8 cellular contexts compared by ENCODE assay signal in genomic region chr15:55846108-55846707, GRCh38.
DNase-seq lines count a peak whose midpoint lies in the region; ATAC-seq lines count a peak whose summit lies in the region.

No MANE protein-coding gene starts in this region.

- no peak overlapping the region for H3K4me3 ChIP-seq in CD4-positive, CD25-positive, alpha-beta regulatory T cell (ENCODE audit: low read depth, low read length)

- no peaks in the 10 kb centered on the region for H3K36me3 ChIP-seq in CD4-positive, CD25-positive, alpha-beta regulatory T cell (ENCODE audit: control insufficient read depth, insufficient read depth, low read length)

- no peaks in the 10 kb centered on the region for H3K27me3 Mint-ChIP-seq in CD4-positive, CD25-positive, alpha-beta regulatory T cell
- H3K27me3 Mint-ChIP-seq in activated T-cell treated with anti-CD3 and anti-CD28 coated beads, Interleukin-2, amount 50 U/mL, for 4 hours (ENCODE audit: low read depth): no peaks in the 10 kb centered on the region

- no peaks in the 10 kb centered on the region for H3K27me3 ChIP-seq in CD4-positive, CD25-positive, alpha-beta regulatory T cell (ENCODE audit: control insufficient read depth, insufficient read depth, low read length)

- H3K27ac ChIP-seq in CD4-positive, CD25-positive, alpha-beta regulatory T cell (ENCODE audit: insufficient read depth, low read length, poor library complexity, severe bottlenecking): no peak overlapping the region

- H3K9me3 Mint-ChIP-seq in CD4-positive, CD25-positive, alpha-beta regulatory T cell: peaks cover 0 to 5% (median 0%) of the 10 kb centered on the region in 7 donors
- H3K9me3 Mint-ChIP-seq in activated T-cell treated with anti-CD3 and anti-CD28 coated beads, Interleukin-2, amount 50 U/mL, for 4 hours: peaks cover 5% of the 10 kb centered on the region

- peaks cover 16% of the 10 kb centered on the region for H3K36me3 Mint-ChIP-seq in CD4-positive, CD25-positive, alpha-beta regulatory T cell
- peaks cover 13% of the 10 kb centered on the region for H3K36me3 Mint-ChIP-seq in activated T-cell treated with anti-CD3 and anti-CD28 coated beads, Interleukin-2, amount 50 U/mL, for 4 hours (ENCODE audit: insufficient read depth)

- ATAC-seq in CD4-positive, CD25-positive, alpha-beta regulatory T cell (ENCODE audit: low read depth in 2 of 2): no peak
- ATAC-seq in GM18517 (IDR thresholded peaks at IDR 0.05; ENCODE audit: unreplicated experiment) (peak; percentile 82), HG03378 (IDR thresholded peaks at IDR 0.05; ENCODE audit: unreplicated experiment) (peak; percentile 76), HG02884 (IDR thresholded peaks at IDR 0.05; ENCODE audit: unreplicated experiment) (no peak)
- ATAC-seq in activated T-cell treated with anti-CD3 and anti-CD28 coated beads, Interleukin-2, amount 50 U/mL, for 4 hours: peak; percentile 43 to 59

- H3K4me1 ChIP-seq in CD4-positive, CD25-positive, alpha-beta regulatory T cell (ENCODE audit: control insufficient read depth, insufficient read depth, low read length, poor library complexity, severe bottlenecking): no peaks in the 10 kb centered on the region

- no peaks in the 10 kb centered on the region for H3K9me3 ChIP-seq in CD4-positive, CD25-positive, alpha-beta regulatory T cell (ENCODE audit: control insufficient read depth in 2 of 2, low read length in 2 of 2)

- H3K27ac Mint-ChIP-seq in CD4-positive, CD25-positive, alpha-beta regulatory T cell: peak overlapping the region in 1 of 3 donors; percentile 2

- no peak overlapping the region for H3K4me3 Mint-ChIP-seq in CD4-positive, CD25-positive, alpha-beta regulatory T cell
- H3K4me3 Mint-ChIP-seq in activated T-cell treated with anti-CD3 and anti-CD28 coated beads, Interleukin-2, amount 50 U/mL, for 4 hours: no peak overlapping the region

- H3K4me1 Mint-ChIP-seq in CD4-positive, CD25-positive, alpha-beta regulatory T cell: peaks cover 0 to 5% (median under 1%) of the 10 kb centered on the region in 4 donors
- no peaks in the 10 kb centered on the region for H3K4me1 Mint-ChIP-seq in activated T-cell treated with anti-CD3 and anti-CD28 coated beads, Interleukin-2, amount 50 U/mL, for 4 hours (ENCODE audit: low read depth)

- DNase-seq in CD4-positive, CD25-positive, alpha-beta regulatory T cell: peak; percentile 22 to 81 (median 60)
- DNase-seq in NCI-H69 (lab: John Stamatoyannopoulos, UW) (peak; percentile 85), germinal center (ENCODE audit: low spot score) (peak; percentile 35), pons (ENCODE audit: low spot score) (peak; percentile 86)
- DNase-seq in activated T-cell treated with anti-CD3 and anti-CD28 coated beads, Interleukin-2, amount 50 U/mL, for 4 hours: peak; percentile 6

Comparison
In these comparisons a context has a peak if more than half of its experiments do, and no peak if none do; other contexts are left out.
1. ATAC-seq: peak in GM18517 (single experiment), HG03378 (single experiment) and activated T-cell treated with anti-CD3 and anti-CD28 coated beads, Interleukin-2, amount 50 U/mL, for 4 hours (2 of 2); none in CD4-positive, CD25-positive, alpha-beta regulatory T cell (0 of 2) and HG02884 (single experiment).
2. DNase-seq: peak in every context shown above with its lines; median percentile 86 in pons; 85 in NCI-H69; 60 in CD4-positive, CD25-positive, alpha-beta regulatory T cell; 35 in germinal center; 6 in activated T-cell treated with anti-CD3 and anti-CD28 coated beads, Interleukin-2, amount 50 U/mL, for 4 hours.